Comparison of ENCODE assay signal across 37 cellular contexts in genomic region chr11:11272254-11272653, GRCh38.
"Had no signal": no experiment of that assay in that cellular context is flagged by ENCODE, and none has a peak within 500 bp of the region (broad histone marks: within the 10 kb centered on the region; RNA-seq: fewer than 3 reads in every experiment).

No MANE protein-coding gene starts in this region.

- DNase-seq: activated B cell treated with CpG ODN at 0.5 μM for 24 hours; activated CD4-positive, alpha-beta memory T cell treated with anti-CD3 and anti-CD28 coated beads, Interleukin-2, amount 10 ng/mL, durations not matched to agents 7 days and 5 days; activated CD4-positive, alpha-beta T cell treated with anti-CD3 and anti-CD28 coated beads for 4 hours; activated CD4-positive, alpha-beta T cell treated with anti-CD3 and anti-CD28 coated beads, Interleukin-2, amount 10 ng/mL, durations not matched to agents 7 days and 5 days; activated CD4-positive, alpha-beta T cell treated with anti-CD3 and anti-CD28 coated beads, Interleukin-2, amount 50 U/mL, for 48 hours; activated CD4-positive, CD25-positive, alpha-beta regulatory T cell treated with anti-CD3 and anti-CD28 coated beads, Interleukin-2, amount 50 U/mL, for 72 hours; activated CD8-positive, alpha-beta memory T cell treated with anti-CD3 and anti-CD28 coated beads for 24 hours; activated CD8-positive, alpha-beta memory T cell treated with anti-CD3 and anti-CD28 coated beads, Interleukin-2, amount 10 ng/mL, durations not matched to agents 7 days and 5 days; activated CD8-positive, alpha-beta memory T cell treated with anti-CD3 and anti-CD28 coated beads, Interleukin-2, amount 50 U/mL, for 48 hours; activated CD8-positive, alpha-beta T cell treated with anti-CD3 and anti-CD28 coated beads, Interleukin-2, amount 10 ng/mL, durations not matched to agents 7 days and 5 days; activated effector memory CD4-positive, alpha-beta T cell treated with Interleukin-2 at 50 U/mL for 16 hours; activated gamma-delta T cell; activated naive CD4-positive, alpha-beta T cell treated with anti-CD3 and anti-CD28 coated beads, Interleukin-2, amount 10 ng/mL, durations not matched to agents 7 days and 5 days; activated naive CD4-positive, alpha-beta T cell treated with Interleukin-2 at 50 U/mL for 16 hours; activated naive CD8-positive, alpha-beta T cell treated with anti-CD3 and anti-CD28 coated beads, Interleukin-2, amount 10 ng/mL, durations not matched to agents 7 days and 5 days; activated naive CD8-positive, alpha-beta T cell treated with anti-CD3 and anti-CD28 coated beads, Interleukin-2, amount 50 U/mL, for 24 hours; activated T-cell treated with anti-CD3 and anti-CD28 coated beads, Interleukin-2, amount 50 U/mL, for 24 hours; activated T-cell treated with anti-CD3 and anti-CD28 coated beads, Interleukin-2, amount 50 U/mL, for 48 hours; amygdala; anterior cingulate cortex; caudate nucleus; cerebellar nuclear complex; T-helper 1 cell; T-helper 2 cell; T-helper 9 cell had no signal

- FAIRE-seq: bronchial epithelial cell, TTC549 had no signal

- H3K27ac ChIP-seq: ascending aorta, cardiac muscle cell, VCaP had no signal

- ATAC-seq: activated CD8-positive, alpha-beta memory T cell treated with anti-CD3 and anti-CD28 coated beads, Interleukin-2, amount 10 ng/mL, durations not matched to agents 7 days and 5 days; activated CD8-positive, alpha-beta T cell treated with anti-CD3 and anti-CD28 coated beads, Interleukin-2, amount 10 ng/mL, durations not matched to agents 7 days and 5 days; activated naive CD8-positive, alpha-beta T cell treated with anti-CD3 and anti-CD28 coated beads, Interleukin-2, amount 50 U/mL, for 24 hours had no signal

- H3K27ac Mint-ChIP-seq: activated B cell treated with CpG ODN at 0.5 μM for 24 hours; activated CD4-positive, alpha-beta memory T cell treated with anti-CD3 and anti-CD28 coated beads, Interleukin-2, amount 10 ng/mL, durations not matched to agents 7 days and 5 days; activated CD4-positive, alpha-beta T cell treated with anti-CD3 and anti-CD28 coated beads, Interleukin-2, amount 10 ng/mL, durations not matched to agents 7 days and 5 days; activated CD8-positive, alpha-beta memory T cell treated with anti-CD3 and anti-CD28 coated beads, Interleukin-2, amount 10 ng/mL, durations not matched to agents 7 days and 5 days; activated CD8-positive, alpha-beta T cell treated with anti-CD3 and anti-CD28 coated beads, Interleukin-2, amount 10 ng/mL, durations not matched to agents 7 days and 5 days; activated naive CD4-positive, alpha-beta T cell treated with anti-CD3 and anti-CD28 coated beads, Interleukin-2, amount 10 ng/mL, durations not matched to agents 7 days and 5 days; activated naive CD4-positive, alpha-beta T cell treated with anti-CD3 and anti-CD28 coated beads, Interleukin-2, amount 50 U/mL, for 24 hours; activated naive CD8-positive, alpha-beta T cell; activated naive CD8-positive, alpha-beta T cell treated with anti-CD3 and anti-CD28 coated beads, Interleukin-2, amount 10 ng/mL, durations not matched to agents 7 days and 5 days; activated naive CD8-positive, alpha-beta T cell treated with anti-CD3 and anti-CD28 coated beads, Interleukin-2, amount 50 U/mL, for 24 hours; activated T-cell treated with anti-CD3 and anti-CD28 coated beads, Interleukin-2, amount 50 U/mL, for 24 hours; activated T-helper 2 cell treated with anti-CD3 and anti-CD28 coated beads, Interferon-gamma antibody, Interleukin-2, Interleukin-4, amounts not matched to agents 10 μg/mL and 5 μg/mL and 100 μg/mL, durations not matched to agents 14 hours and 24 hours and 36 hours; T-helper 1 cell treated with Interleukin-12 subunit alpha and Interleukin-12 subunit beta and Interleukin-4 antibody, amounts not matched to agents 30 μg/mL and 1 μg/mL, for 36 hours; T-helper 2 cell treated with Interferon-gamma antibody and Interleukin-4, amounts not matched to agents 5 μg/mL and 100 μg/mL, for 36 hours had no signal

- H3K36me3 Mint-ChIP-seq: activated CD8-positive, alpha-beta memory T cell treated with anti-CD3 and anti-CD28 coated beads, Interleukin-2, amount 10 ng/mL, durations not matched to agents 7 days and 5 days; activated naive CD4-positive, alpha-beta T cell treated with anti-CD3 and anti-CD28 coated beads, Interleukin-2, amount 10 ng/mL, durations not matched to agents 7 days and 5 days; activated naive CD4-positive, alpha-beta T cell treated with anti-CD3 and anti-CD28 coated beads, Interleukin-2, amount 50 U/mL, for 24 hours; activated naive CD8-positive, alpha-beta T cell; activated naive CD8-positive, alpha-beta T cell treated with anti-CD3 and anti-CD28 coated beads, Interleukin-2, amount 10 ng/mL, durations not matched to agents 7 days and 5 days had no signal

- H3K4me3 ChIP-seq: ascending aorta, cardiac muscle cell had no signal

- H3K27me3 ChIP-seq: ascending aorta had no signal

- H3K4me1 Mint-ChIP-seq: activated CD4-positive, alpha-beta memory T cell treated with anti-CD3 and anti-CD28 coated beads, Interleukin-2, amount 10 ng/mL, durations not matched to agents 7 days and 5 days; activated CD4-positive, alpha-beta T cell treated with anti-CD3 and anti-CD28 coated beads, Interleukin-2, amount 10 ng/mL, durations not matched to agents 7 days and 5 days; activated CD8-positive, alpha-beta memory T cell treated with anti-CD3 and anti-CD28 coated beads, Interleukin-2, amount 10 ng/mL, durations not matched to agents 7 days and 5 days; activated naive CD4-positive, alpha-beta T cell treated with anti-CD3 and anti-CD28 coated beads, Interleukin-2, amount 10 ng/mL, durations not matched to agents 7 days and 5 days; activated naive CD4-positive, alpha-beta T cell treated with anti-CD3 and anti-CD28 coated beads, Interleukin-2, amount 50 U/mL, for 24 hours; activated naive CD8-positive, alpha-beta T cell treated with anti-CD3 and anti-CD28 coated beads, Interleukin-2, amount 10 ng/mL, durations not matched to agents 7 days and 5 days; activated naive CD8-positive, alpha-beta T cell treated with anti-CD3 and anti-CD28 coated beads, Interleukin-2, amount 50 U/mL, for 24 hours; central memory CD8-positive, alpha-beta T cell had no signal

- H3K9me3 Mint-ChIP-seq: activated CD4-positive, alpha-beta memory T cell treated with anti-CD3 and anti-CD28 coated beads, Interleukin-2, amount 10 ng/mL, durations not matched to agents 7 days and 5 days; activated CD4-positive, alpha-beta T cell treated with anti-CD3 and anti-CD28 coated beads, Interleukin-2, amount 10 ng/mL, durations not matched to agents 7 days and 5 days; activated naive CD4-positive, alpha-beta T cell treated with anti-CD3 and anti-CD28 coated beads, Interleukin-2, amount 10 ng/mL, durations not matched to agents 7 days and 5 days; activated naive CD4-positive, alpha-beta T cell treated with anti-CD3 and anti-CD28 coated beads, Interleukin-2, amount 50 U/mL, for 24 hours; activated naive CD8-positive, alpha-beta T cell treated with anti-CD3 and anti-CD28 coated beads, Interleukin-2, amount 10 ng/mL, durations not matched to agents 7 days and 5 days; activated naive CD8-positive, alpha-beta T cell treated with anti-CD3 and anti-CD28 coated beads, Interleukin-2, amount 50 U/mL, for 24 hours; activated T-cell treated with anti-CD3 and anti-CD28 coated beads, Interleukin-2, amount 50 U/mL, for 24 hours; activated T-helper 2 cell treated with anti-CD3 and anti-CD28 coated beads, Interferon-gamma antibody, Interleukin-2, Interleukin-4, amounts not matched to agents 10 μg/mL and 5 μg/mL and 100 μg/mL, durations not matched to agents 14 hours and 24 hours and 36 hours; central memory CD8-positive, alpha-beta T cell; T-helper 1 cell treated with Interleukin-12 subunit alpha and Interleukin-12 subunit beta and Interleukin-4 antibody, amounts not matched to agents 30 μg/mL and 1 μg/mL, for 36 hours; T-helper 2 cell treated with Interferon-gamma antibody and Interleukin-4, amounts not matched to agents 5 μg/mL and 100 μg/mL, for 36 hours had no signal

- H3K9me3 ChIP-seq: ascending aorta had no signal

- H3K36me3 ChIP-seq: cardiac muscle cell had no signal

- H3K4me1 ChIP-seq: ascending aorta had no signal

- H3K4me3 Mint-ChIP-seq: activated B cell treated with CpG ODN at 0.5 μM for 24 hours; activated CD4-positive, alpha-beta memory T cell treated with anti-CD3 and anti-CD28 coated beads, Interleukin-2, amount 10 ng/mL, durations not matched to agents 7 days and 5 days; activated CD4-positive, alpha-beta T cell treated with anti-CD3 and anti-CD28 coated beads, Interleukin-2, amount 10 ng/mL, durations not matched to agents 7 days and 5 days; activated CD8-positive, alpha-beta memory T cell treated with anti-CD3 and anti-CD28 coated beads, Interleukin-2, amount 10 ng/mL, durations not matched to agents 7 days and 5 days; activated CD8-positive, alpha-beta T cell treated with anti-CD3 and anti-CD28 coated beads, Interleukin-2, amount 10 ng/mL, durations not matched to agents 7 days and 5 days; activated naive CD4-positive, alpha-beta T cell treated with anti-CD3 and anti-CD28 coated beads, Interleukin-2, amount 10 ng/mL, durations not matched to agents 7 days and 5 days; activated naive CD4-positive, alpha-beta T cell treated with anti-CD3 and anti-CD28 coated beads, Interleukin-2, amount 50 U/mL, for 24 hours; activated naive CD8-positive, alpha-beta T cell; activated naive CD8-positive, alpha-beta T cell treated with anti-CD3 and anti-CD28 coated beads, Interleukin-2, amount 10 ng/mL, durations not matched to agents 7 days and 5 days; activated naive CD8-positive, alpha-beta T cell treated with anti-CD3 and anti-CD28 coated beads, Interleukin-2, amount 50 U/mL, for 24 hours; activated T-cell treated with anti-CD3 and anti-CD28 coated beads, Interleukin-2, amount 50 U/mL, for 24 hours; brain; central memory CD8-positive, alpha-beta T cell; T-helper 1 cell treated with Interleukin-12 subunit alpha and Interleukin-12 subunit beta and Interleukin-4 antibody, amounts not matched to agents 30 μg/mL and 1 μg/mL, for 36 hours; T-helper 2 cell treated with Interferon-gamma antibody and Interleukin-4, amounts not matched to agents 5 μg/mL and 100 μg/mL, for 36 hours had no signal
